Comparison of ENCODE assay signal across 8 cellular contexts in the genomic region with DNA sequence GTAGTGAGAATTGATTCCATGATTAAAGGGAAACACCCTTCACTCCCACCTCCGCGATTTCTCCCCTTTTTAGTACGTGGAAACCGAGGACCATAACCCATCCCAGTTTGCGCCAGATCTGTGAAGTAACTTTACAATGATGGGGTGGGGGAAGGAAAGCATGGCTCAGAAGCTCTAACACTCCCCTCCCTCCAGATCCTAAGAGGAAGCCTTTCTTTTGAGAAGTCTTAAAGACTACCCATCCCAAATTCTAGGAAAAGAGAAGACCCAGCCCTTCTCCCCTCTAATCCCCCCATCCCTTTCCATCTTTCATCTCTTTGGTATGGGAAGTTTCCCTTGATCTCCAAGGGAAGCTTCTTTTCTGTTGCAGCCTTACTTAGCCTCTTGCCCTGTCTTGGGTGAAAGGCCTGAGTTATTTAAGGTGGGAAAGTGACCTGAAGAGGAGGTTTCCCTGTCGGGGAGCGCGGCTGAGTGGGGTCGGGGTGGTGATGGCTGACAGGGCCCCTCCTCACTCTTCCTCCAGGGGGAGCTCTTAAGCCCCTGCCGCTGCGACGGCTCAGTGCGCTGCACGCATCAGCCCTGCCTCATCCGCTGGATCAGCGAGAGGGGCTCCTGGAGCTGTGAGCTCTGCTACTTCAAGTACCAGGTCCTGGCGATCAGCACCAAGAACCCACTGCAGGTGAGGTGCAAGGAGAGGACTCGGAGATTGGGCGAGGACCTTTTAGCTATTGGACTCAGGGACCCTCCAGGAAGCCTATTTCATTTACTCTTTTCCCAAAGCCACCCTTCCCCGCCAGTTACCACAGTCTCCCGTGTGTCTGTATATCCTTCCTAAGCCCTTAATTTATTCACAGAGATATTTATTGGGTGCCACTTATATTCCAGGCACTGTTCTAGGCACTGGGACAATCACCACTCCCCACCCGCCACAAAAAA. TPM values are rescaled to one million over a fixed set of nuclear protein-coding genes. Genes with fewer than 3 reads are reported as not detected.
DNase-seq lines count a peak whose midpoint lies in the region; ATAC-seq and TF ChIP-seq lines count a peak whose summit lies in the region.

No MANE protein-coding gene starts in this region.

- CTCF ChIA-PET in AG04450 (lab: Charles Lee): interaction anchor here (0.5 to 2.3 kb wide), 26 partner anchors 8 to 1789 kb away, joined by 3 to 24 read pairs (median 6); a partner anchor contains a TSS

- POLR2A ChIA-PET in AG04450 (lab: Yijun Ruan, JAX): interaction anchor here (0.6 kb wide), 1 partner anchor 10 kb away, joined by 3 read pairs; a partner anchor contains a TSS

- WGBS in sigmoid colon, 2 donors: 28 to 31% methylated on average over 22 of the region's 22 CpGs

- no peak for TF ChIP-seq EP300 in sigmoid colon (IDR thresholded peaks at IDR 0.05)

- peak; percentile 80 for TF ChIP-seq CTCF in AG04450 (IDR thresholded peaks at IDR 0.05; ENCODE audit: low read depth, low read length)
- TF ChIP-seq CTCF in fibroblast of mammary gland (conservative IDR thresholded peaks at IDR 0.05; ENCODE audit: control insufficient read depth, insufficient read depth, low read depth, low read length): peak; percentile 24
- TF ChIP-seq CTCF in sigmoid colon (IDR thresholded peaks at IDR 0.05): peak in 3 of 4 experiments; percentile 20 to 69 (median 42)

- no peak for TF ChIP-seq POLR2A in sigmoid colon (IDR thresholded peaks at IDR 0.05)

- peaks cover 18% of the 10 kb centered on the region for H3K27me3 ChIP-seq in AG04450 (ENCODE audit: control insufficient read depth, insufficient read depth, low read length)
- H3K27me3 ChIP-seq in sigmoid colon: peaks cover 0 to 6% (median under 1%) of the 10 kb centered on the region in 3 donors

- ATAC-seq in GM19397 (IDR thresholded peaks at IDR 0.05; ENCODE audit: unreplicated experiment) (peak; percentile 18), GM18519 (IDR thresholded peaks at IDR 0.05; ENCODE audit: low FRiP score, unreplicated experiment) (no peak)

- H3K9me3 ChIP-seq in AG04450 (ENCODE audit: control insufficient read depth, insufficient read depth, low read length) (no peaks in the 10 kb centered on the region; the same call in 1 of the 2 replicates), sigmoid colon (no peaks in the 10 kb centered on the region)

- H3K27ac ChIP-seq in AG04450 (ENCODE audit: low read depth, low read length) (no peak overlapping the region), sigmoid colon (peak overlapping the region in 1 of 4 donors; percentile 67)

- peaks cover 0 to 29% (median 25%) of the 10 kb centered on the region in 4 donors for H3K4me1 ChIP-seq in sigmoid colon

- H3K4me3 ChIP-seq in AG04450 (ENCODE audit: low read depth, low read length) (peak overlapping the region; percentile 17), fibroblast of mammary gland (ENCODE audit: control insufficient read depth, low read depth, low read length) (no peak overlapping the region), sigmoid colon (peak overlapping the region in 3 of 4 donors; percentile 80 to 93 (median 87))

- no peak for DNase-seq in AG04450 (ENCODE audit: low read depth, low spot score)
- DNase-seq in NOMO-1 treated with DMSO at 0.1 percent for 48 hours (lab: John Stamatoyannopoulos, UW; ENCODE audit: unreplicated experiment): peak; percentile 53
- DNase-seq in activated T-cell treated with anti-CD3 and anti-CD28 coated beads for 48 hours (ENCODE audit: low read depth): peak; percentile 70
- DNase-seq in fibroblast of mammary gland (ENCODE audit: low read depth): no peak
- peak; percentile 65 for DNase-seq in sigmoid colon
- DNase-seq in NK-92 (lab: John Stamatoyannopoulos, UW; ENCODE audit: unreplicated experiment): no peak

- intact Hi-C loops in sigmoid colon (cut with DNase I): no loop called here

- H3K36me3 ChIP-seq in sigmoid colon: peaks cover 0 to 22% (median 13%) of the 10 kb centered on the region in 4 donors

RNA-seq across cellular contexts. Expression of a gene that starts 1.8 kb away (rescaled TPM):
- polyA plus RNA-seq in AG04450 (2011; rRNA removed) (3.6 and 3.7 TPM in 2 replicates), sigmoid colon (10 to 100 TPM in 1 of 3 donors, 1 to 10 TPM in 2; 5.5 to 14.9 (median 7.8) TPM)
- polyA minus RNA-seq in AG04450 (2011; rRNA and poly(A)+ RNA removed): 3.7 and 5.2 TPM in 2 replicates
- 10 to 100 TPM in 2 of 4 donors, 1 to 10 TPM in 2; 6.1 to 12.5 (median 9.4) TPM for total RNA-seq in sigmoid colon

RNA-seq across cellular contexts. Expression of a gene that starts 4.6 kb away (rescaled TPM):
- polyA plus RNA-seq in AG04450 (2011; rRNA removed) (251 and 288 TPM in 2 replicates), sigmoid colon (10 to 100 TPM; 34.9 to 89.1 (median 43.2) TPM)
- polyA minus RNA-seq in AG04450 (2011; rRNA and poly(A)+ RNA removed): 141 and 192 TPM in 2 replicates
- 100 to 1,000 TPM in 1 of 4 donors, 10 to 100 TPM in 3; 54.6 to 108 (median 82.5) TPM for total RNA-seq in sigmoid colon

RNA-seq across cellular contexts. Expression of a gene that starts 10.2 kb away (rescaled TPM):
- polyA plus RNA-seq in AG04450 (2011; rRNA removed) (0.22 and 0.29 TPM in 2 replicates), sigmoid colon (1 to 10 TPM in 2 of 3 donors, not detected in 1; 1.2 to 2.0 TPM)
- 0.30 and 0.37 TPM in 2 replicates for polyA minus RNA-seq in AG04450 (2011; rRNA and poly(A)+ RNA removed)
- total RNA-seq in sigmoid colon: under 1 TPM in 1 of 4 donors, not detected in 3; 0.28 TPM

RNA-seq across cellular contexts. Expression of a gene that starts 11.8 kb away (rescaled TPM):
- polyA plus RNA-seq in AG04450 (2011; rRNA removed) (32.7 and 45.9 TPM in 2 replicates), sigmoid colon (10 to 100 TPM; 12.0 to 33.8 (median 15.7) TPM)
- 38.6 and 54.6 TPM in 2 replicates for polyA minus RNA-seq in AG04450 (2011; rRNA and poly(A)+ RNA removed)
- total RNA-seq in sigmoid colon: 10 to 100 TPM; 43.2 to 85.8 (median 69.3) TPM

RNA-seq across cellular contexts. Expression of a gene that starts 15.2 kb away (rescaled TPM):
- polyA plus RNA-seq in AG04450 (2011; rRNA removed) (20.1 and 23.5 TPM in 2 replicates), sigmoid colon (10 to 100 TPM in 2 of 3 donors, 1 to 10 TPM in 1; 7.6 to 16.7 (median 10.2) TPM)
- 22.8 and 26.3 TPM in 2 replicates for polyA minus RNA-seq in AG04450 (2011; rRNA and poly(A)+ RNA removed)
- 10 to 100 TPM in 1 of 4 donors, 1 to 10 TPM in 3; 3.8 to 12.2 (median 7.4) TPM for total RNA-seq in sigmoid colon

Comparison
In these comparisons a context has a peak if more than half of its experiments do, and no peak if none do; other contexts are left out.
1. DNase-seq: peak in NOMO-1 treated with DMSO at 0.1 percent for 48 hours (single experiment), activated T-cell treated with anti-CD3 and anti-CD28 coated beads for 48 hours (single experiment) and sigmoid colon (single experiment); none in AG04450 (single experiment), fibroblast of mammary gland (single experiment) and NK-92 (single experiment).
2. CTCF ChIP-seq: peak in every context shown above with its lines; median percentile 80 in AG04450; 42 in sigmoid colon; 24 in fibroblast of mammary gland.